In the genomic region with DNA sequence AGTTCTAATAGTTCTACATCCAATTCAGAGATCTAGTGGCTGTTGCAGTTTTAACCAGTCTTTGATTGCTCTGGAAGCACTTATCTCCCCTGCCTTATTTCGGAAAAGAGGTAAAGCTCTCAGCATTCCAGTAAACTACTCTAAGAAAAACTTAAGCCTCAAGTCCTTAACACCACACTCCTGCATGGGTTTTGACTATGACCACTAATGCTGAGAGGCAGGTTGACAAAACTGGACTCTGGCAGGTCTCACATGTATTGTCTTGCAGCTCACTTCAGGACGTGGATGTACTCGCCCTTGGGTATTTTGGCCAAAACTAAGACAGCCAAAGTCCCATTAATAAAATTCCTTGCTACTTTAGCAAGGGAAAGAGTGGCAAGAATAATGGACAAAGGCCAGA, we compare ENCODE assay signal across 28 cellular contexts.
"Had no signal": no experiment of that assay in that cellular context is flagged by ENCODE, and none has a peak within 500 bp of the region (broad histone marks: within the 10 kb centered on the region; RNA-seq: fewer than 3 reads in every experiment).

No MANE protein-coding gene starts in this region.

- H3K9me3 ChIP-seq: left ventricle myocardium inferior, pancreas, prostate gland, thoracic aorta, tibial nerve had no signal

- H3K4me3 ChIP-seq: left ventricle myocardium inferior, pancreas, prostate gland, skin epidermis, suprapubic skin, thoracic aorta, tibial nerve had no signal

- H3K36me3 ChIP-seq: left ventricle myocardium inferior, pancreas, prostate gland, suprapubic skin, thoracic aorta, tibial nerve had no signal

- H3K27ac Mint-ChIP-seq: naive thymus-derived CD8-positive, alpha-beta T cell; nephron; stimulated activated naive CD8-positive, alpha-beta T cell treated with anti-CD3 and anti-CD28 coated beads, Interleukin-15, Interleukin-2, amounts not matched to agents 100 ng/mL and 50 ng/mL, for 24 hours; type B pancreatic cell had no signal

- H3K9me3 Mint-ChIP-seq: nephron; neural crest cell; stimulated activated naive CD8-positive, alpha-beta T cell treated with anti-CD3 and anti-CD28 coated beads, Interleukin-15, Interleukin-2, amounts not matched to agents 100 ng/mL and 50 ng/mL, for 24 hours; type B pancreatic cell had no signal

- FAIRE-seq: islet of Langerhans, kidney, pancreas had no signal

- H3K4me1 ChIP-seq: left ventricle myocardium inferior, pancreas, prostate gland, suprapubic skin, tibial nerve had no signal

- H3K4me1 Mint-ChIP-seq: naive thymus-derived CD8-positive, alpha-beta T cell; nephron; neural crest cell had no signal

- ATAC-seq: left colon; naive thymus-derived CD8-positive, alpha-beta T cell; pancreas; right cardiac atrium; sciatic nerve had no signal

- H3K27me3 ChIP-seq: pancreas, suprapubic skin, tibial nerve had no signal

- DNase-seq: head of caudate nucleus; hippocampal formation; kidney; left colon; left ventricle myocardium inferior; mammary epithelial cell; mesenchymal stem cell; naive thymus-derived CD8-positive, alpha-beta T cell; nucleus accumbens; pancreas; retina; right cardiac atrium; stimulated activated CD4-positive, alpha-beta T cell treated with anti-CD3 and anti-CD28 coated beads, Interleukin-12 subunit alpha, Interleukin-12 subunit beta, amount 100 ng/mL, for 4 hours; stimulated activated CD4-positive, alpha-beta T cell treated with anti-CD3 and anti-CD28 coated beads, Interleukin-15, amount 100 ng/mL, for 24 hours; stimulated activated CD4-positive, alpha-beta T cell treated with anti-CD3 and anti-CD28 coated beads, Interleukin-2, amount 100 ng/mL, for 24 hours; stimulated activated CD4-positive, alpha-beta T cell treated with anti-CD3 and anti-CD28 coated beads, Interleukin-4, amount 100 ng/mL, for 1 hour; stimulated activated naive CD4-positive, alpha-beta T cell had no signal

- H3K4me3 Mint-ChIP-seq: naive thymus-derived CD8-positive, alpha-beta T cell; nephron; neural crest cell; stimulated activated naive CD8-positive, alpha-beta T cell treated with anti-CD3 and anti-CD28 coated beads, Interleukin-15, Interleukin-2, amounts not matched to agents 100 ng/mL and 50 ng/mL, for 24 hours; type B pancreatic cell had no signal

- H3K27ac ChIP-seq: left ventricle myocardium inferior, pancreas, prostate gland, skin epidermis, suprapubic skin, thoracic aorta, tibial nerve had no signal

- H3K36me3 Mint-ChIP-seq: naive thymus-derived CD8-positive, alpha-beta T cell; type B pancreatic cell had no signal

- H3K27me3 Mint-ChIP-seq: naive thymus-derived CD8-positive, alpha-beta T cell; stimulated activated naive CD8-positive, alpha-beta T cell treated with anti-CD3 and anti-CD28 coated beads, Interleukin-15, Interleukin-2, amounts not matched to agents 100 ng/mL and 50 ng/mL, for 24 hours; type B pancreatic cell had no signal
